Comparison of ENCODE assay signal across 10 cellular contexts in the genomic region with DNA sequence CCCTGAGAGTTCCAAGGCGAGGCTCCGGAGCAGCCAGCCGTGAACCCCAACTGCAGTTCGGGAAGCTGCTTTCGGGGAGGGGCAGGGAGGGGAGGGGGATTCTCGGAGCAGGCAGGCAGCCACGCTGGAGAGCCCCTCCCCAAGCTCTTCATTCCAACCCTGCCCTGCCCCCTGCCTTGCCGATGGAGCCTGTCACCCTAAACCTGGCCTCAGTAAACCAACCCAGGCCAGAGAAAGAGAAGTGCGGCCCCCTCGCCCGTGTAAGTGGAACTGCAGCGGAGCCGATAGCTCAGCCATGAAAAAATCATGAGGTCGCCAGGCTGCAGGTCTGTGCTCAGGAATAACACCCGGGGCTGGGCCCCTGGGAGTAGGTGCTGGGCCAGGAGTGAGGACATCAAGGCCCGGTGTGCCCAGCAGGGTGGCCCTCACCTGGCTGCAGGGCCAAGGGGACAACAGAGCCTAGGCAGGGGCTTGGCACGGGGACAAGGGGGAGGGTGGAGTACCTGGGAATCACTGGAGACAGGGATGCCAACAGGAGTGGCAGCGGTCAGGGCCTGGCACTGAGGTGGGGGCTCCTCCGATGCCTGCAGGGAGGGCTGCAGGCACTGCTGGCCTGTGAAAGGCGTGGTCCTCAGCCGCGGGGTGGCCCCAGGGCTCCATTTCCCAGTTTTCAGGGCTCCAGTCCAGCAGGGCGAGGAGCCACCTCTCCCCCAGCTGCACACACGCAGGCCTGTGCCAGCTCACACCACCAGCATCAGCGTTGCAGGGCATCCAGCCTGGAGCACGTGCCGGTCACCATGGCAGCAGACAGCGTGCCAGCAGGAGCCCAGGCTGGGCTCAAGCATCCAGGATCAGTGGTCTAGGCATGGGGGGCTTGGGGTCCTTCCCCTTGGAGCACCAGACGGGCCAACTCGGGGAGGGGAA. TPM values are rescaled to one million over a fixed set of nuclear protein-coding genes. Genes with fewer than 3 reads are reported as not detected.
DNase-seq lines count a peak whose midpoint lies in the region; ATAC-seq, FAIRE-seq and TF ChIP-seq lines count a peak whose summit lies in the region.
"Had no signal": no experiment of that assay in that cellular context is flagged by ENCODE, and none has a peak within 500 bp of the region (broad histone marks: within the 10 kb centered on the region; RNA-seq: fewer than 3 reads in every experiment).

No MANE protein-coding gene starts in this region.

- no peak for TF ChIP-seq EP300 in HepG2 (IDR thresholded peaks at IDR 0.05; ENCODE audit: low read depth in 2 of 2, low read length in 2 of 2)
- TF ChIP-seq EP300 in HepG2 (CRISPR knock-in tag; IDR thresholded peaks at IDR 0.05; ENCODE audit: borderline replicate concordance), result no peak

- peaks cover 12 to 76% of the 10 kb centered on the region in 2 experiments for H3K27me3 ChIP-seq in HepG2 (ENCODE audit: control insufficient read depth in 1 of 2, insufficient read depth in 2 of 2, low read length in 2 of 2)
- H3K27me3 ChIP-seq: ascending aorta had no signal

- peaks cover 38% of the 10 kb centered on the region for H3K4me1 ChIP-seq in HepG2 (ENCODE audit: insufficient read depth, low read length)

- BruUV-seq in HepG2 (replicated peaks; lab: Mats Ljungman, UMichigan), result no TSS peak

- no peaks in the 10 kb centered on the region for H3K9me3 ChIP-seq in HepG2 (ENCODE audit: low read length)
- H3K9me3 ChIP-seq: ascending aorta, psoas muscle had no signal

- TF ChIP-seq CTCF in brain (conservative IDR thresholded peaks at IDR 0.05) (peak; percentile 41 to 68), HepG2 (CRISPR knock-in tag; IDR thresholded peaks at IDR 0.05) (peak; percentile 70)

- peak; percentile 81 for FAIRE-seq in HepG2 (lab: Jason Lieb, UNC)

- peaks cover 35% of the 10 kb centered on the region for H3K4me1 Mint-ChIP-seq in brain

- H3K9ac ChIP-seq in HepG2 (ENCODE audit: insufficient read depth, low read depth, low read length), result no peak overlapping the region

- intact Hi-C loops in HepG2 (cut with micrococcal nuclease; ENCODE audit: unreplicated experiment), result loop anchor here (2.0 kb wide), 1 partner anchor 271 kb away; no protein-coding TSS in a partner anchor

- no peak overlapping the region; a peak in 1 of 6 replicates for H3K4me3 ChIP-seq in HepG2 (replicated peaks in 1 of 3; ENCODE audit: insufficient read depth in 1 of 3, low read depth in 2 of 3, low read length in 3 of 3)
- H3K4me3 ChIP-seq: ascending aorta, psoas muscle had no signal

- TF ChIP-seq RAD21 in HepG2 (CRISPR knock-in tag; IDR thresholded peaks at IDR 0.05), result peak; percentile 43; the same call in 1 of the 2 replicates

- no peak for TF ChIP-seq POLR2A in HepG2 (IDR thresholded peaks at IDR 0.05; ENCODE audit: insufficient read depth in 1 of 2, low read depth in 2 of 2, low read length in 2 of 2)

- no peak overlapping the region for H3K27ac ChIP-seq in HepG2 (ENCODE audit: extremely low read length, insufficient read depth, low read length)
- H3K27ac ChIP-seq: ascending aorta, psoas muscle had no signal

- H2AFZ ChIP-seq in HepG2 (ENCODE audit: low read length), result no peak overlapping the region

- H3K36me3 ChIP-seq in HepG2 (replicated peaks in 1 of 2; ENCODE audit: control insufficient read depth in 1 of 2, insufficient read depth in 2 of 2, low read length in 2 of 2), result no peaks in the 10 kb centered on the region
- H3K36me3 ChIP-seq: ascending aorta had no signal

- H3K4me2 ChIP-seq in HepG2 (ENCODE audit: low read depth, low read length), result peak overlapping the region; percentile 41

- no peaks in the 10 kb centered on the region for H3K36me3 Mint-ChIP-seq in brain

- H3K27me3 Mint-ChIP-seq in brain, result peaks cover 19% of the 10 kb centered on the region

- H3K4me3 Mint-ChIP-seq in brain, result peak overlapping the region; percentile 28 to 59 (median 48)

- H3K9me3 Mint-ChIP-seq in brain, result no peaks in the 10 kb centered on the region

- DNase-seq in COLO668 (lab: John Stamatoyannopoulos, UW; ENCODE audit: unreplicated experiment) (peak; percentile 42), NCI-H1105 (lab: John Stamatoyannopoulos, UW) (peak; percentile 40), HepG2 (ENCODE audit: low spot score) (peak; percentile 77)
- DNase-seq in activated CD8-positive, alpha-beta memory T cell treated with anti-CD3 and anti-CD28 coated beads, Interleukin-2, amount 50 U/mL, for 48 hours, result no peak
- DNase-seq in stimulated activated CD8-positive, alpha-beta memory T cell treated with anti-CD3 and anti-CD28 coated beads, Interleukin-4, amount 100 ng/mL, for 48 hours, result no peak

- in situ Hi-C loops in HepG2 (cut with HindIII; ENCODE audit: extremely low pct_ligation_motif_present, low pct_unique_long_range_greater_than_20kb), result no loop called here

- POLR2A ChIA-PET in HepG2 (lab: Yijun Ruan, JAX), result interaction anchor here (1.0 to 2.6 kb wide), 4 partner anchors 11 to 231 kb away, joined by 3 to 21 read pairs (median 4); a partner anchor contains a TSS

- no peaks in the 10 kb centered on the region for H3K79me2 ChIP-seq in HepG2 (ENCODE audit: insufficient read depth, low read length)

- CTCF ChIA-PET in HepG2 (lab: Yijun Ruan, JAX; ENCODE audit: low intra/inter-chr PET ratio, low total read pairs), result interaction anchor here (1.0 kb wide), 1 partner anchor 270 kb away, joined by 3 read pairs; no protein-coding TSS in a partner anchor

- H4K20me1 ChIP-seq in HepG2 (ENCODE audit: insufficient read depth, low read length), result no peaks in the 10 kb centered on the region

- 12% methylated on average over 13 of the region's 30 CpGs for WGBS in HepG2 (ENCODE audit: low lambda C conversion rate)

- H3K27ac Mint-ChIP-seq in brain, result peak overlapping the region; percentile 50 to 88 (median 65)

- peak; percentile 55 for ATAC-seq in HepG2
- no peak for ATAC-seq in GM18511 (IDR thresholded peaks at IDR 0.05; ENCODE audit: unreplicated experiment)
- ATAC-seq in GM19395 (IDR thresholded peaks at IDR 0.05; ENCODE audit: unreplicated experiment), result no peak
- ATAC-seq: psoas muscle had no signal

RNA-seq across cellular contexts. Expression of a gene that starts 4.8 kb away (rescaled TPM):
- polyA plus RNA-seq in brain (ENCODE audit: insufficient read depth, low read depth, low replicate concordance), result 1.3 TPM
- total RNA-seq in HepG2 (2016; rRNA removed; fragmentation: Illumina TruSeq; extraction: Trizol), result not detected in 2 replicates
- not detected in 2 replicates for total RNA-seq in HepG2 (2016; cell fraction: cytosol; rRNA removed; fragmentation: Illumina TruSeq; extraction: Trizol; ENCODE audit: low read depth)
- total RNA-seq in HepG2 (2016; cell fraction: insoluble cytoplasmic fraction; rRNA removed; fragmentation: Illumina TruSeq; extraction: Trizol), result not detected in 2 replicates
- total RNA-seq in HepG2 (2016; cell fraction: membrane; rRNA removed; fragmentation: Illumina TruSeq; extraction: Trizol), result not detected in 2 replicates
- total RNA-seq in HepG2 (2016; cell fraction: nucleus; rRNA removed; fragmentation: Illumina TruSeq; extraction: Trizol), result not detected in 2 replicates
- polyA plus RNA-seq in HepG2 (2011; rRNA removed), result 0.09 and 0.31 TPM in 2 replicates
- 0.17 TPM in 2 replicates for polyA plus RNA-seq in HepG2 (2011; cell fraction: cytosol; rRNA removed)
- polyA plus RNA-seq in HepG2 (2011; cell fraction: nucleus; rRNA removed), result 2.2 and 2.8 TPM in 2 replicates
- polyA plus RNA-seq in HepG2 (2012), result 0.11 and 0.17 TPM in 2 replicates
- polyA plus RNA-seq in HepG2 (2016; cell fraction: cytosol; fragmentation: Illumina TruSeq; extraction: Trizol; ENCODE audit: low read depth), result not detected in 2 replicates
- polyA plus RNA-seq in HepG2 (2016; cell fraction: insoluble cytoplasmic fraction; fragmentation: Illumina TruSeq; extraction: Trizol; ENCODE audit: low read depth), result not detected in 2 replicates
- polyA plus RNA-seq in HepG2 (2016; cell fraction: membrane; fragmentation: Illumina TruSeq; extraction: Trizol; ENCODE audit: low read depth), result not detected in 2 replicates
- polyA plus RNA-seq in HepG2 (2016; cell fraction: nucleus; fragmentation: Illumina TruSeq; extraction: Trizol; ENCODE audit: insufficient read depth, low read depth), result not detected in 2 replicates
- polyA minus RNA-seq in HepG2 (2011; rRNA and poly(A)+ RNA removed; ENCODE audit: low replicate concordance), result 1.5 and 1.9 TPM in 2 replicates
- not detected in 2 replicates for polyA minus RNA-seq in HepG2 (2011; cell fraction: cytosol; rRNA and poly(A)+ RNA removed)
- 0.75 and 0.77 TPM in 2 replicates for polyA minus RNA-seq in HepG2 (2011; cell fraction: nucleus; rRNA and poly(A)+ RNA removed)
- total RNA-seq: ascending aorta had no signal

RNA-seq across cellular contexts. Expression of a gene that starts 10.8 kb away (rescaled TPM):
- polyA plus RNA-seq in brain (ENCODE audit: insufficient read depth, low read depth, low replicate concordance) (5,204 TPM), HepG2 (2011; rRNA removed) (1,138 and 1,217 TPM in 2 replicates)
- total RNA-seq in HepG2 (2016; rRNA removed; fragmentation: Illumina TruSeq; extraction: Trizol), result 973 and 1,028 TPM in 2 replicates
- total RNA-seq in HepG2 (2016; cell fraction: cytosol; rRNA removed; fragmentation: Illumina TruSeq; extraction: Trizol; ENCODE audit: low read depth), result 361 and 399 TPM in 2 replicates
- 848 and 989 TPM in 2 replicates for total RNA-seq in HepG2 (2016; cell fraction: insoluble cytoplasmic fraction; rRNA removed; fragmentation: Illumina TruSeq; extraction: Trizol)
- 986 and 1,002 TPM in 2 replicates for total RNA-seq in HepG2 (2016; cell fraction: membrane; rRNA removed; fragmentation: Illumina TruSeq; extraction: Trizol)
- total RNA-seq in HepG2 (2016; cell fraction: nucleus; rRNA removed; fragmentation: Illumina TruSeq; extraction: Trizol), result 479 and 519 TPM in 2 replicates
- polyA plus RNA-seq in HepG2 (2011; cell fraction: cytosol; rRNA removed), result 2,631 and 2,697 TPM in 2 replicates
- polyA plus RNA-seq in HepG2 (2011; cell fraction: nucleus; rRNA removed), result 3,693 and 3,967 TPM in 2 replicates
- 1,881 and 2,139 TPM in 2 replicates for polyA plus RNA-seq in HepG2 (2012)
- polyA plus RNA-seq in HepG2 (2016; cell fraction: cytosol; fragmentation: Illumina TruSeq; extraction: Trizol; ENCODE audit: low read depth), result 598 and 619 TPM in 2 replicates
- 1,358 and 1,713 TPM in 2 replicates for polyA plus RNA-seq in HepG2 (2016; cell fraction: insoluble cytoplasmic fraction; fragmentation: Illumina TruSeq; extraction: Trizol; ENCODE audit: low read depth)
- 1,224 and 1,364 TPM in 2 replicates for polyA plus RNA-seq in HepG2 (2016; cell fraction: membrane; fragmentation: Illumina TruSeq; extraction: Trizol; ENCODE audit: low read depth)
- 1,038 and 1,070 TPM in 2 replicates for polyA plus RNA-seq in HepG2 (2016; cell fraction: nucleus; fragmentation: Illumina TruSeq; extraction: Trizol; ENCODE audit: insufficient read depth, low read depth)
- polyA minus RNA-seq in HepG2 (2011; rRNA and poly(A)+ RNA removed; ENCODE audit: low replicate concordance), result 750 and 1,581 TPM in 2 replicates
- 1,072 and 1,192 TPM in 2 replicates for polyA minus RNA-seq in HepG2 (2011; cell fraction: cytosol; rRNA and poly(A)+ RNA removed)
- 609 and 760 TPM in 2 replicates for polyA minus RNA-seq in HepG2 (2011; cell fraction: nucleus; rRNA and poly(A)+ RNA removed)

RNA-seq across cellular contexts. Expression of a gene that starts 28.8 kb away (rescaled TPM):
- polyA plus RNA-seq in brain (ENCODE audit: insufficient read depth, low read depth, low replicate concordance), result 25.8 TPM
- 13.9 and 20.8 TPM in 2 replicates for total RNA-seq in HepG2 (2016; rRNA removed; fragmentation: Illumina TruSeq; extraction: Trizol)
- total RNA-seq in HepG2 (2016; cell fraction: cytosol; rRNA removed; fragmentation: Illumina TruSeq; extraction: Trizol; ENCODE audit: low read depth), result 10.4 and 11.2 TPM in 2 replicates
- total RNA-seq in HepG2 (2016; cell fraction: insoluble cytoplasmic fraction; rRNA removed; fragmentation: Illumina TruSeq; extraction: Trizol), result 11.4 and 20.4 TPM in 2 replicates
- total RNA-seq in HepG2 (2016; cell fraction: membrane; rRNA removed; fragmentation: Illumina TruSeq; extraction: Trizol), result 23.6 and 25.4 TPM in 2 replicates
- total RNA-seq in HepG2 (2016; cell fraction: nucleus; rRNA removed; fragmentation: Illumina TruSeq; extraction: Trizol), result 19.0 and 22.7 TPM in 2 replicates
- polyA plus RNA-seq in HepG2 (2011; rRNA removed), result 7.6 and 11.1 TPM in 2 replicates
- 6.5 and 11.8 TPM in 2 replicates for polyA plus RNA-seq in HepG2 (2011; cell fraction: cytosol; rRNA removed)
- 37.4 and 38.6 TPM in 2 replicates for polyA plus RNA-seq in HepG2 (2011; cell fraction: nucleus; rRNA removed)
- polyA plus RNA-seq in HepG2 (2012), result 9.3 and 10.7 TPM in 2 replicates
- polyA plus RNA-seq in HepG2 (2016; cell fraction: cytosol; fragmentation: Illumina TruSeq; extraction: Trizol; ENCODE audit: low read depth), result 6.1 and 6.4 TPM in 2 replicates
- 13.7 and 17.1 TPM in 2 replicates for polyA plus RNA-seq in HepG2 (2016; cell fraction: insoluble cytoplasmic fraction; fragmentation: Illumina TruSeq; extraction: Trizol; ENCODE audit: low read depth)
- polyA plus RNA-seq in HepG2 (2016; cell fraction: membrane; fragmentation: Illumina TruSeq; extraction: Trizol; ENCODE audit: low read depth), result 14.4 and 16.7 TPM in 2 replicates
- 43.7 and 45.9 TPM in 2 replicates for polyA plus RNA-seq in HepG2 (2016; cell fraction: nucleus; fragmentation: Illumina TruSeq; extraction: Trizol; ENCODE audit: insufficient read depth, low read depth)
- 13.6 and 27.9 TPM in 2 replicates for polyA minus RNA-seq in HepG2 (2011; rRNA and poly(A)+ RNA removed; ENCODE audit: low replicate concordance)
- polyA minus RNA-seq in HepG2 (2011; cell fraction: cytosol; rRNA and poly(A)+ RNA removed), result 7.7 and 8.2 TPM in 2 replicates
- polyA minus RNA-seq in HepG2 (2011; cell fraction: nucleus; rRNA and poly(A)+ RNA removed), result 22.8 and 26.2 TPM in 2 replicates

Comparison
In these comparisons a context has a peak if more than half of its experiments do, and no peak if none do; other contexts are left out.
1. DNase-seq: peak in COLO668 (single experiment), NCI-H1105 (single experiment) and HepG2 (single experiment); none in activated CD8-positive, alpha-beta memory T cell treated with anti-CD3 and anti-CD28 coated beads, Interleukin-2, amount 50 U/mL, for 48 hours (single experiment) and stimulated activated CD8-positive, alpha-beta memory T cell treated with anti-CD3 and anti-CD28 coated beads, Interleukin-4, amount 100 ng/mL, for 48 hours (single experiment).